ENCODE assay signal across 20 cellular contexts in the genomic region with DNA sequence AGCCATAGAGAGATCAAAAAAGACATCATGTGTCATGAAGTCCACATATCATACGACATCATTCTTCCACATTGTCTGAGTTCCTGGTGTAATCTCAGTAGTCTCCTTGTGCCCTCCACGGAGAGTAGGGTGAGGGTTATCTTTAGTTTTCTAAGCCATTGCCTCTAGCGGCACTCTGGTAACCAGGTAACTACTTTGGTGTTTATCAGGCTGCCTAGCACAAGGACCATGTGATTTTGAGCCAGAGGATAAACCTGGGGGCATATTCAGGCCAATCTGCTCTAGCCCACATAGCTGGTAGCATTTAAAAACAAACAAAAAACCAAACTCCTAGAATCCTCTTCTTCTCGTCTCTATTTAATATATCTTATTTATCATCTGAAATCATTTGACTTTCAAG.
A peak's percentile ranks its signal among the peaks of the same experiment; 100 is the strongest.
DNase-seq lines count a peak whose midpoint lies in the region; ATAC-seq and TF ChIP-seq lines count a peak whose summit lies in the region.
"Had no signal": no experiment of that assay in that cellular context is flagged by ENCODE, and none has a peak within 500 bp of the region (broad histone marks: within the 10 kb centered on the region; RNA-seq: fewer than 3 reads in every experiment).

No MANE protein-coding gene starts in this region.

- no peaks in the 10 kb centered on the region for H3K79me2 ChIP-seq in osteoblast (ENCODE audit: insufficient read depth, low read length)

- ATAC-seq in left ventricle myocardium superior (peak; percentile 92), HG02852 (IDR thresholded peaks at IDR 0.05; ENCODE audit: unreplicated experiment) (no peak), GM18868 (IDR thresholded peaks at IDR 0.05; ENCODE audit: unreplicated experiment) (no peak)
- ATAC-seq: PC-3 had no signal

- TF ChIP-seq CTCF in osteoblast (IDR thresholded peaks at IDR 0.05; ENCODE audit: extremely low read depth, low read depth, low read length), result no peak

- intact Hi-C loops in left ventricle myocardium superior (cut with micrococcal nuclease), result no loop called here

- no peaks in the 10 kb centered on the region for H3K27me3 ChIP-seq in osteoblast (ENCODE audit: insufficient read depth, low read length)

- no peaks in the 10 kb centered on the region for H3K4me1 ChIP-seq in osteoblast (ENCODE audit: insufficient read depth, low read length)

- H3K36me3 ChIP-seq in osteoblast (ENCODE audit: insufficient read depth, low read length), result no peaks in the 10 kb centered on the region

- no peaks in the 10 kb centered on the region for H4K20me1 ChIP-seq in osteoblast (ENCODE audit: insufficient read depth, low read length)

- H3K9me3 ChIP-seq in osteoblast (ENCODE audit: low read depth, low read length), result no peaks in the 10 kb centered on the region

- no peak overlapping the region for H3K4me2 ChIP-seq in osteoblast (ENCODE audit: insufficient read depth, low read length)

- peak overlapping the region; percentile 22 for H2AFZ ChIP-seq in osteoblast (ENCODE audit: low read length)

- no peak overlapping the region for H3K27ac ChIP-seq in osteoblast (ENCODE audit: low read depth, low read length)
- H3K27ac ChIP-seq: RWPE1 had no signal

- H3K4me3 ChIP-seq in osteoblast (ENCODE audit: insufficient read depth, low read length), result no peak overlapping the region

- peak; percentile 15 to 17 for DNase-seq in NCI-H524 (lab: John Stamatoyannopoulos, UW)
- no peak for DNase-seq in NCI-H524 treated with DMSO at 0.1 percent for 48 hours (lab: John Stamatoyannopoulos, UW)
- peak; percentile 69 for DNase-seq in NCI-H82 (lab: John Stamatoyannopoulos, UW)
- no peak for DNase-seq in left ventricle myocardium superior
- DNase-seq in osteoblast (ENCODE audit: insufficient read length, low spot score, missing footprints), result no peak
- no peak for DNase-seq in SIG-M5 (lab: John Stamatoyannopoulos, UW)
- DNase-seq: 8988T; CD4-positive, alpha-beta memory T cell; DMS79 treated with DMSO at 0.1 percent for 48 hours; GOT3; KG1; NCI-H1048; NCI-H1436 treated with DMSO at 0.1 percent for 48 hours; NCI-H2081 treated with DMSO at 0.1 percent for 48 hours; NCI-H2227 treated with DMSO at 0.1 percent for 48 hours; NCI-H526; PC-3 had no signal

Comparison
In these comparisons a context has a peak if more than half of its experiments do, and no peak if none do; other contexts are left out.
1. DNase-seq: peak in NCI-H524 (2 of 2) and NCI-H82 (single experiment); none in NCI-H524 treated with DMSO at 0.1 percent for 48 hours (single experiment), left ventricle myocardium superior (single experiment), osteoblast (single experiment) and SIG-M5 (single experiment).